In genomic region chr4:42995343-42995944, GRCh38 we compare ENCODE assay signal across 8 cellular contexts.
A peak's percentile ranks its signal among the peaks of the same experiment; 100 is the strongest.
DNase-seq lines count a peak whose midpoint lies in the region; ATAC-seq, FAIRE-seq and TF ChIP-seq lines count a peak whose summit lies in the region.

No MANE protein-coding gene starts in this region.

- no peaks in the 10 kb centered on the region for H3K4me1 ChIP-seq in DOHH2 (ENCODE audit: control insufficient read depth, low read length)

- H3K36me3 ChIP-seq in DOHH2 (ENCODE audit: control insufficient read depth, low read length): no peaks in the 10 kb centered on the region

- no peak overlapping the region for H3K4me2 ChIP-seq in DOHH2 (ENCODE audit: low read length)

- intact Hi-C loops in Right ventricle myocardium superior (cut with DNase I): no loop called here

- H3K27me3 ChIP-seq in DOHH2 (ENCODE audit: control insufficient read depth, low read length): no peaks in the 10 kb centered on the region

- H3K9me2 ChIP-seq in DOHH2 (replicated peaks; ENCODE audit: control insufficient read depth, low read length): no peaks in the 10 kb centered on the region

- FAIRE-seq in RCC 7860 (lab: Jason Lieb, UNC): peak; percentile 34

- no peak overlapping the region for H3K27ac ChIP-seq in DOHH2 (ENCODE audit: low read depth, low read length)

- no peaks in the 10 kb centered on the region for H3F3A ChIP-seq in DOHH2 (ENCODE audit: control insufficient read depth, insufficient read depth)

- TF ChIP-seq CTCF in DOHH2 (IDR thresholded peaks at IDR 0.05; ENCODE audit: low read depth, low read length, poor library complexity, severe bottlenecking) (peak; percentile 77), foreskin fibroblast (IDR thresholded peaks at IDR 0.05; ENCODE audit: low read depth, low read length) (peak; percentile 47)

- no peaks in the 10 kb centered on the region for H3K79me2 ChIP-seq in DOHH2 (ENCODE audit: control insufficient read depth, low read length)

- ATAC-seq in GM19452 (IDR thresholded peaks at IDR 0.05; ENCODE audit: unreplicated experiment): peak; percentile 81
- ATAC-seq in HG03558 (IDR thresholded peaks at IDR 0.05; ENCODE audit: extremely low read depth, unreplicated experiment): peak; percentile 46
- ATAC-seq in Right ventricle myocardium superior (ENCODE audit: poor library complexity): no peak

- DNase-seq in RCC 7860 (ENCODE audit: low spot score) (peak; percentile 33), foreskin fibroblast (peak in 1 of 2 donors; percentile 1), superior temporal gyrus (ENCODE audit: extremely low spot score) (peak; percentile 62), Right ventricle myocardium superior (no peak)
- no peak for DNase-seq in stimulated activated CD4-positive, alpha-beta T cell treated with anti-CD3 and anti-CD28 coated beads, Interleukin-2, amount 100 ng/mL, for 48 hours

- H3K4me3 ChIP-seq in DOHH2 (ENCODE audit: low read length) (no peak overlapping the region), foreskin fibroblast (ENCODE audit: low read depth in 1 of 2, low read length in 2 of 2) (no peak overlapping the region)

- no peaks in the 10 kb centered on the region for H3K9me3 ChIP-seq in DOHH2 (ENCODE audit: control insufficient read depth, insufficient read depth, low read length)

- no peaks in the 10 kb centered on the region for H4K20me1 ChIP-seq in DOHH2 (ENCODE audit: control insufficient read depth, insufficient read depth, low read depth, low read length)

Comparison
In these comparisons a context has a peak if more than half of its experiments do, and no peak if none do; other contexts are left out.
1. DNase-seq: peak in RCC 7860 (single experiment) and superior temporal gyrus (single experiment); none in stimulated activated CD4-positive, alpha-beta T cell treated with anti-CD3 and anti-CD28 coated beads, Interleukin-2, amount 100 ng/mL, for 48 hours (0 of 2) and Right ventricle myocardium superior (single experiment).